Comparison of ENCODE assay signal across 8 cellular contexts in the genomic region with DNA sequence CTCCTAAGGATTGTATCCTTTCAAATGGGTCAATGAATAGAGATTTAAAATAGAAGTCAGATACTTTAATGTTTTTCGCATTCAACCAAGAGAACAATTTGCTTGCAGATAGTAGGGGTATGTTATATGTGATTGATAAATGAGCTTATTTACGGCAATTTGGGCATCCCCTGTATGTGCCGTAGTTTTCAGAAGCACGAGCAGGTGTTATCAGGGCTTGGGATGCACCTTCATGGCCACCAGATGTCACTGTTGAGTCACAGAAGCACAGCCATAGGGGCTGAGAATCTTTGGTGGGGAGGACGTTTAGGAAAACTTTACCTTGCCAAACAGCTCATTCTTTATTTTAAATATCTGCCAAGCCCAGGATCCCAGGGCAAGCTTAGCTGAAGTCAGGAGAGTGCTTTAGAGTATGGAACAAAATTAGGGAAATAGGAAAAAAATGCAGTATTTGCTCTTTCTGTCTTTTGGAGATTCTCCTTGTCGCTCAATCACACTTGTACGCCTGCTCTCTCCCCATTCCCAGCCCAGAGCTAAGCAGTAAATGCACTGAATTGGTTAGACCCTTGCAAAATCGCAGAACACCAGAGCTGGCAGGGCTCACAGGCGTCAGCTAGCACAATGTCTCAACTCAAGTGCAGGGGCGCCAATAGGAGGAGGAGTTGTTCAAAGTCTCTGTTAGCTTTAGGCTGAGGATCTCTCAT.
DNase-seq lines count a peak whose midpoint lies in the region; ATAC-seq and TF ChIP-seq lines count a peak whose summit lies in the region.

No MANE protein-coding gene starts in this region.

- H3K18ac ChIP-seq in mesendoderm (ENCODE audit: low read length), result no peak overlapping the region

- H3K79me2 ChIP-seq in DOHH2 (ENCODE audit: control insufficient read depth, low read length) (no peaks in the 10 kb centered on the region), mesendoderm (ENCODE audit: control insufficient read depth, insufficient read depth, low read length) (no peaks in the 10 kb centered on the region)

- H4K5ac ChIP-seq in mesendoderm (ENCODE audit: low read length), result no peak overlapping the region

- peaks cover 9% of the 10 kb centered on the region for H3K27me3 Mint-ChIP-seq in activated CD4-positive, alpha-beta memory T cell treated with anti-CD3 and anti-CD28 coated beads, Interleukin-2, amount 10 ng/mL, durations not matched to agents 7 days and 5 days

- H3K27ac ChIP-seq in DOHH2 (ENCODE audit: low read depth, low read length) (no peak overlapping the region), mesendoderm (ENCODE audit: low read depth, low read length) (no peak overlapping the region)

- H4K8ac ChIP-seq in mesendoderm (ENCODE audit: low read depth, low read length), result no peak overlapping the region

- no peaks in the 10 kb centered on the region for H4K20me1 ChIP-seq in DOHH2 (ENCODE audit: control insufficient read depth, insufficient read depth, low read depth, low read length)

- H3K4me1 ChIP-seq in DOHH2 (ENCODE audit: control insufficient read depth, low read length) (no peaks in the 10 kb centered on the region), mesendoderm (ENCODE audit: control insufficient read depth, low read depth, low read length) (no peaks in the 10 kb centered on the region)

- H3K9me3 ChIP-seq in DOHH2 (ENCODE audit: control insufficient read depth, insufficient read depth, low read length), result 0 out of 2 replicates have a peak, but pooled peaks cover 3% of the 10 kb centered on the region

- H3K9me3 Mint-ChIP-seq in activated CD4-positive, alpha-beta memory T cell treated with anti-CD3 and anti-CD28 coated beads, Interleukin-2, amount 10 ng/mL, durations not matched to agents 7 days and 5 days, result peaks cover 8% of the 10 kb centered on the region

- no peak overlapping the region for H3K23ac ChIP-seq in mesendoderm (ENCODE audit: low read length)

- no peaks in the 10 kb centered on the region for H3K36me3 ChIP-seq in DOHH2 (ENCODE audit: control insufficient read depth, low read length)
- no peaks in the 10 kb centered on the region for H3K36me3 ChIP-seq in H7 (replicated peaks; ENCODE audit: control insufficient read depth, insufficient read depth, low read length)
- no peaks in the 10 kb centered on the region for H3K36me3 ChIP-seq in mesendoderm (ENCODE audit: control insufficient read depth, insufficient read depth, low read length)

- no peak overlapping the region for H3K4ac ChIP-seq in mesendoderm (ENCODE audit: low read depth, low read length)

- H2BK120ac ChIP-seq in mesendoderm (ENCODE audit: low read depth, low read length), result no peak overlapping the region

- no peak overlapping the region for H3K9ac ChIP-seq in mesendoderm (ENCODE audit: low read length)

- H2BK5ac ChIP-seq in mesendoderm (ENCODE audit: low read length), result no peak overlapping the region

- no peak for ATAC-seq in HG03469 (IDR thresholded peaks at IDR 0.05; ENCODE audit: unreplicated experiment)

- H3K4me2 ChIP-seq in DOHH2 (ENCODE audit: low read length) (no peak overlapping the region), mesendoderm (ENCODE audit: low read length) (no peak overlapping the region)

- CTCF ChIA-PET in activated CD4-positive, alpha-beta memory T cell treated with anti-CD3 and anti-CD28 coated beads, Interleukin-2, amount 10 ng/mL, durations not matched to agents 7 days and 5 days (lab: Charles Lee), result interaction anchor here (0.6 to 4.2 kb wide), 25 partner anchors 9 to 1703 kb away, joined by 3 to 25 read pairs (median 3); no protein-coding TSS in a partner anchor

- no peaks in the 10 kb centered on the region for H3K36me3 Mint-ChIP-seq in activated CD4-positive, alpha-beta memory T cell treated with anti-CD3 and anti-CD28 coated beads, Interleukin-2, amount 10 ng/mL, durations not matched to agents 7 days and 5 days (ENCODE audit: low read depth)

- no peaks in the 10 kb centered on the region for H3K4me1 Mint-ChIP-seq in activated CD4-positive, alpha-beta memory T cell treated with anti-CD3 and anti-CD28 coated beads, Interleukin-2, amount 10 ng/mL, durations not matched to agents 7 days and 5 days

- POLR2A ChIA-PET in activated CD4-positive, alpha-beta memory T cell treated with anti-CD3 and anti-CD28 coated beads, Interleukin-2, amount 10 ng/mL, durations not matched to agents 7 days and 5 days (lab: Charles Lee), result no interaction called here

- peaks cover 19% of the 10 kb centered on the region; the same call in 1 of the 2 replicates for H3K27me3 ChIP-seq in DOHH2 (ENCODE audit: control insufficient read depth, low read length)
- no peaks in the 10 kb centered on the region for H3K27me3 ChIP-seq in H7 (ENCODE audit: control insufficient read depth, insufficient read depth, low read length)
- no peaks in the 10 kb centered on the region for H3K27me3 ChIP-seq in mesendoderm (ENCODE audit: insufficient read depth, low read length, poor library complexity)

- no peak overlapping the region for H2AK5ac ChIP-seq in mesendoderm (ENCODE audit: low read length)

- no peak overlapping the region for H3K56ac ChIP-seq in mesendoderm (ENCODE audit: low read length)

- no peak overlapping the region for H3K4me3 Mint-ChIP-seq in activated CD4-positive, alpha-beta memory T cell treated with anti-CD3 and anti-CD28 coated beads, Interleukin-2, amount 10 ng/mL, durations not matched to agents 7 days and 5 days

- DNase-seq in H7 (peak; percentile 51), NCI-H2171 treated with DMSO at 0.1 percent for 48 hours (lab: John Stamatoyannopoulos, UW) (peak; percentile 51), mesendoderm (peak; percentile 68)
- peak; percentile 50 for DNase-seq in activated CD4-positive, alpha-beta memory T cell treated with anti-CD3 and anti-CD28 coated beads, Interleukin-2, amount 10 ng/mL, durations not matched to agents 7 days and 5 days
- DNase-seq in effector CD8-positive, alpha-beta T cell (lab: John Stamatoyannopoulos, UW), result peak; percentile 16
- peak; percentile 3 to 25 for DNase-seq in stimulated activated CD8-positive, alpha-beta memory T cell treated with anti-CD3 and anti-CD28 coated beads, Interleukin-4, amount 100 ng/mL, for 4 hours (ENCODE audit: low read depth in 2 of 2, low spot score in 1 of 2)

- TF ChIP-seq CTCF in DOHH2 (IDR thresholded peaks at IDR 0.05; ENCODE audit: low read depth, low read length, poor library complexity, severe bottlenecking), result peak; percentile 93

- H2BK15ac ChIP-seq in mesendoderm (replicated peaks; ENCODE audit: low read depth), result no peak overlapping the region

- no peaks in the 10 kb centered on the region for H3K9me2 ChIP-seq in DOHH2 (replicated peaks; ENCODE audit: control insufficient read depth, low read length)

- no peaks in the 10 kb centered on the region for H3F3A ChIP-seq in DOHH2 (ENCODE audit: control insufficient read depth, insufficient read depth)

- WGBS in mesendoderm (ENCODE audit: extremely low coverage, insufficient coverage, low lambda C conversion rate), result no CpG with 5 or more reads among the region's 10 CpGs

- no peak overlapping the region for H3K4me3 ChIP-seq in DOHH2 (ENCODE audit: low read length)
- no peak overlapping the region for H3K4me3 ChIP-seq in H7 (ENCODE audit: insufficient read depth, low read depth, low read length)
- H3K4me3 ChIP-seq in mesendoderm (ENCODE audit: low read length), result no peak overlapping the region

- no peak overlapping the region for H3K27ac Mint-ChIP-seq in activated CD4-positive, alpha-beta memory T cell treated with anti-CD3 and anti-CD28 coated beads, Interleukin-2, amount 10 ng/mL, durations not matched to agents 7 days and 5 days

- H3K79me1 ChIP-seq in mesendoderm (ENCODE audit: low read length), result no peaks in the 10 kb centered on the region

Comparison
In these comparisons a context has a peak if more than half of its experiments do, and no peak if none do; other contexts are left out.
1. DNase-seq: peak in every context shown above with its lines; median percentile 68 in mesendoderm; 51 in H7; 51 in NCI-H2171 treated with DMSO at 0.1 percent for 48 hours; 50 in activated CD4-positive, alpha-beta memory T cell treated with anti-CD3 and anti-CD28 coated beads, Interleukin-2, amount 10 ng/mL, durations not matched to agents 7 days and 5 days; 16 in effector CD8-positive, alpha-beta T cell; 14 in stimulated activated CD8-positive, alpha-beta memory T cell treated with anti-CD3 and anti-CD28 coated beads, Interleukin-4, amount 100 ng/mL, for 4 hours.